In the genomic region with DNA sequence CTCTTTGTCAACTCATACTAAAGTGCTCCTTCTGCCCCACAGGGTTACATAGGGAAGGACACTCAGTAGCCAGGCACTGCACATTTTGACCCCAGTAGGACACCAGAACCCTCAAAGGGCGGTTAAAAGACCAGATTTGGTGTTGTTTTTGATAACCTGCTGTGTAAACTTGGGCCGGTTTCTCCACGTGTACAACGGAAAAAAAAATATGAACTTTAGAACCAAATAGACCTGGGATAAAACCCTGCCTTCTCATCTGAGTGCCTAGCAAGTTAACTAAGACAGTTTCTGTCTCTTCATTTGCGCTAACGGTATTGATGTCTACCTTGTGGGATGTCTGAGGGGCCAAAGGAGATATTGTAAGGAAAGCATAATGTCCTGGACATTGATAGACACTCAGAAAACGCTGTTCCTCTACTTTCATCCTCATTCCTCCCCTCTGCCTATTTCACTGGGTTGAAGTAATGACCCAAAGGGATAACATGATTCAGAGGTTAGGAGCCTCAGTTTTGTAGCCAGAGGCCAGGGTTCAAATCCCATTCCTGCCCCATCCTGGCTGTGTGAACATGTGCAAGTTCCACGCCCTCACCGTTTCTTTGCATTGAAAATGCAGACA, we compare ENCODE assay signal across 15 cellular contexts.
DNase-seq lines count a peak whose midpoint lies in the region; ATAC-seq and TF ChIP-seq lines count a peak whose summit lies in the region.
"Had no signal": no experiment of that assay in that cellular context is flagged by ENCODE, and none has a peak within 500 bp of the region (broad histone marks: within the 10 kb centered on the region; RNA-seq: fewer than 3 reads in every experiment).

No MANE protein-coding gene starts in this region.

- peaks cover 0 to 10% (median 2%) of the 10 kb centered on the region in 11 experiments; a peak in 7 of 22 replicates for H3K9me3 ChIP-seq in BLaER1 treated with 17β-estradiol and CSF1 and Interleukin-3, amounts not matched to agents 10 nM and 100 nM (replicated peaks in 1 of 11)
- H3K9me3 ChIP-seq in mucosa of descending colon, result no peaks in the 10 kb centered on the region

- no peak for DNase-seq in HFFc6
- no peak for DNase-seq in central memory CD8-positive, alpha-beta T cell (ENCODE audit: low spot score in 2 of 2)
- peak in 1 of 3 donors; percentile 18 for DNase-seq in mucosa of descending colon
- DNase-seq in dedifferentiated amniotic fluid mesenchymal stem cell (ENCODE audit: extremely low spot score), result no peak
- DNase-seq in HPDE6-E6E7 (ENCODE audit: extremely low spot score), result no peak
- no peak for DNase-seq in endothelial cell (ENCODE audit: low spot score)
- DNase-seq: ACHN; CD8-positive, alpha-beta T cell; H7; NCI-H1930; NCI-H2171; NCI-H510A; NCI-H82; SHP77 had no signal

- no peaks in the 10 kb centered on the region for H4K20me1 ChIP-seq in BLaER1 treated with 17β-estradiol and CSF1 and Interleukin-3, amounts not matched to agents 10 nM and 100 nM

- H3K27me3 ChIP-seq in BLaER1 treated with 17β-estradiol and CSF1 and Interleukin-3, amounts not matched to agents 10 nM and 100 nM, result no peaks in the 10 kb centered on the region

- TF ChIP-seq CTCF in HFFc6 (IDR thresholded peaks at IDR 0.05) (no peak), mucosa of descending colon (IDR thresholded peaks at IDR 0.05) (no peak), endothelial cell (IDR thresholded peaks at IDR 0.05; ENCODE audit: unreplicated experiment) (no peak)

- no peak overlapping the region for H3K4me3 Mint-ChIP-seq in HFFc6
- H3K4me3 Mint-ChIP-seq in central memory CD8-positive, alpha-beta T cell, result no peak overlapping the region
- H3K4me3 Mint-ChIP-seq in endothelial cell (ENCODE audit: unreplicated experiment), result no peak overlapping the region

- H3K36me3 Mint-ChIP-seq in HFFc6 (ENCODE audit: low read depth), result no peaks in the 10 kb centered on the region
- peaks cover 9% of the 10 kb centered on the region for H3K36me3 Mint-ChIP-seq in central memory CD8-positive, alpha-beta T cell (ENCODE audit: insufficient read depth)
- no peaks in the 10 kb centered on the region for H3K36me3 Mint-ChIP-seq in endothelial cell (ENCODE audit: low read depth, unreplicated experiment)
- H3K36me3 Mint-ChIP-seq: CD8-positive, alpha-beta T cell had no signal

- H3K36me3 ChIP-seq in BLaER1 treated with 17β-estradiol and CSF1 and Interleukin-3, amounts not matched to agents 10 nM and 100 nM, result no peaks in the 10 kb centered on the region
- no peaks in the 10 kb centered on the region for H3K36me3 ChIP-seq in mucosa of descending colon (ENCODE audit: low read depth)

- H3K4me1 Mint-ChIP-seq in HFFc6 (ENCODE audit: low read depth) (peaks cover 54% of the 10 kb centered on the region), endothelial cell (ENCODE audit: unreplicated experiment) (peaks cover 11% of the 10 kb centered on the region)
- peaks cover 79% of the 10 kb centered on the region for H3K4me1 Mint-ChIP-seq in central memory CD8-positive, alpha-beta T cell

- no peaks in the 10 kb centered on the region; the same call in 1 of the 2 replicates for H3K27me3 Mint-ChIP-seq in HFFc6 (ENCODE audit: insufficient read depth)
- H3K27me3 Mint-ChIP-seq in central memory CD8-positive, alpha-beta T cell, result no peaks in the 10 kb centered on the region
- peaks cover 1% of the 10 kb centered on the region for H3K27me3 Mint-ChIP-seq in endothelial cell (ENCODE audit: unreplicated experiment)

- H3K4me3 ChIP-seq in BLaER1 treated with 17β-estradiol and CSF1 and Interleukin-3, amounts not matched to agents 10 nM and 100 nM, result no peak overlapping the region
- no peak overlapping the region for H3K4me3 ChIP-seq in mucosa of descending colon

- peaks cover 37 to 78% (median 59%) of the 10 kb centered on the region in 10 experiments for H3K4me1 ChIP-seq in BLaER1 treated with 17β-estradiol and CSF1 and Interleukin-3, amounts not matched to agents 10 nM and 100 nM
- peaks cover 22% of the 10 kb centered on the region for H3K4me1 ChIP-seq in mucosa of descending colon (ENCODE audit: low read depth)

- H3K27ac Mint-ChIP-seq in HFFc6, result peak overlapping the region; percentile 44; the same call in 1 of the 2 replicates
- H3K27ac Mint-ChIP-seq in central memory CD8-positive, alpha-beta T cell (ENCODE audit: low read depth), result peak overlapping the region; percentile 100
- H3K27ac Mint-ChIP-seq in endothelial cell (ENCODE audit: unreplicated experiment), result no peak overlapping the region

- intact Hi-C loops in mucosa of descending colon (cut with DNase I, micrococcal nuclease), result no loop called here

- peak overlapping the region in 1 of 11 experiments; percentile 35; a peak in 1 of 22 replicates for H3K9ac ChIP-seq in BLaER1 treated with 17β-estradiol and CSF1 and Interleukin-3, amounts not matched to agents 10 nM and 100 nM

- H3K9me3 Mint-ChIP-seq in HFFc6 (no peaks in the 10 kb centered on the region), endothelial cell (ENCODE audit: unreplicated experiment) (no peaks in the 10 kb centered on the region)
- no peaks in the 10 kb centered on the region for H3K9me3 Mint-ChIP-seq in central memory CD8-positive, alpha-beta T cell
- H3K9me3 Mint-ChIP-seq: CD8-positive, alpha-beta T cell had no signal

- H3K27ac ChIP-seq in BLaER1 treated with 17β-estradiol and CSF1 and Interleukin-3, amounts not matched to agents 10 nM and 100 nM, result peak overlapping the region in 4 of 11 experiments; percentile 92 to 97 (median 94); a peak in 7 of 22 replicates

- H3K4me2 ChIP-seq in BLaER1 treated with 17β-estradiol and CSF1 and Interleukin-3, amounts not matched to agents 10 nM and 100 nM, result peak overlapping the region in 9 of 11 experiments; percentile 20 to 92 (median 78); a peak in 14 of 22 replicates

- ATAC-seq in central memory CD8-positive, alpha-beta T cell (replicated peaks; ENCODE audit: extremely low read depth, poor library complexity, severe bottlenecking), result no peak
- peak; percentile 35 for ATAC-seq in mucosa of descending colon
- ATAC-seq: CD8-positive, alpha-beta T cell had no signal
